Comparison of ENCODE assay signal across 8 cellular contexts in the genomic region with DNA sequence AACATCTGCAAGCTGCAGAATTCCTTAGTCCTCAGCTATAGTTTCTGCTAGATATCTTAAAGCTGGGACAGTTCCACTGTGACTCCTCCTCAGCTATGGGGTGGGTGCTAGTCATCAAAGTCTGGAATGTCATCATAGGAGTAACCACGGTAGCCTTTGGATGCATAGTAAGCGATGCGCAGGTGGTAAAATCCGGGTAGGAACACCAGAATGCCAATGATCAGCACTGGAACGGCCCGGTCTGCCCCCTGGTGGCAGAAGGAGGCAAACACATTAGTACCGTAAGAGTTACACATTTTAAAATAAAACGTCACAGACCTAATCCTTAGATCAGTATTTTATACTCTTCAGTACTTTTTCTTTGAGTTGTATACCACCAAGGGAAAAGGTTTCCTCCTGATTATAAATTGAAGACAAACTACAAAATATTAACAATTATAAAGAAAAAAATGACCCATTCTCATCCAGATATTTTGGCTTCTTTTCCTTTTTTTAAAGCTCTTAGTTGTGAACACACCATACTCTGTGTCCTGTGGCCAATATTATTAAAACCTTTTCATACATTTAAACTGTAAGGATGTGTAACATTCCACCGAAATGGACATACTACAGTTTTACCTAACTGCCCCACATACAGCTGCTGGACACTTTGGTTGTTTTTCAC. TPM values are rescaled to one million over a fixed set of nuclear protein-coding genes. Genes with fewer than 3 reads are reported as not detected.
DNase-seq lines count a peak whose midpoint lies in the region; ATAC-seq, FAIRE-seq and TF ChIP-seq lines count a peak whose summit lies in the region.

No MANE protein-coding gene starts in this region.

- no peaks in the 10 kb centered on the region for H3K9me3 ChIP-seq in SJSA1 (replicated peaks)
- H3K9me3 ChIP-seq in pancreas = no peaks in the 10 kb centered on the region
- H3K9me3 ChIP-seq in transverse colon = no peaks in the 10 kb centered on the region

- in situ Hi-C loops in transverse colon (cut with MboI; ENCODE audit: low pct_ligation_motif_present in 1 of 4, low pct_unique_long_range_greater_than_20kb in 1 of 4, low sequenced_read_pairs in 3 of 4) = no loop called here

- no peak overlapping the region for H3K4me3 ChIP-seq in SJSA1
- no peak overlapping the region for H3K4me3 ChIP-seq in pancreas
- no peak overlapping the region for H3K4me3 ChIP-seq in transverse colon

- no peaks in the 10 kb centered on the region; the same call in 1 of the 2 replicates for H3K27me3 ChIP-seq in SJSA1 (replicated peaks)
- H3K27me3 ChIP-seq in pancreas = no peaks in the 10 kb centered on the region
- H3K27me3 ChIP-seq in transverse colon = no peaks in the 10 kb centered on the region

- WGBS in pancreas, 2 donors = 11 to 13% methylated on average over 9 of the region's 9 CpGs
- WGBS in transverse colon (ENCODE audit: low coverage in 1 of 2), 2 donors = 8 to 9% methylated on average over 8 to 9 of the region's 9 CpGs

- TF ChIP-seq CTCF in pancreas (IDR thresholded peaks at IDR 0.05) (peak; percentile 79 to 91 (median 83)), transverse colon (IDR thresholded peaks at IDR 0.05) (peak; percentile 85 to 93 (median 90))

- ATAC-seq in pancreas (peak; percentile 82 to 98 (median 92)), HG03457 (IDR thresholded peaks at IDR 0.05; ENCODE audit: unreplicated experiment) (no peak)

- H3K4me1 ChIP-seq in SJSA1 (replicated peaks) (no peaks in the 10 kb centered on the region), pancreas (no peaks in the 10 kb centered on the region), transverse colon (no peaks in the 10 kb centered on the region)

- H3K36me3 ChIP-seq in SJSA1 = peaks cover 76% of the 10 kb centered on the region
- H3K36me3 ChIP-seq in pancreas = peaks cover 0 to 31% (median 17%) of the 10 kb centered on the region in 3 donors
- peaks cover 0 to 23% (median 10%) of the 10 kb centered on the region in 4 donors for H3K36me3 ChIP-seq in transverse colon

- TF ChIP-seq EP300 in transverse colon (IDR thresholded peaks at IDR 0.05; ENCODE audit: low read depth) = no peak

- intact Hi-C loops in pancreas (cut with DNase I) = no loop called here
- intact Hi-C loops in transverse colon (cut with DNase I; ENCODE audit: low total_unique reads) = no loop called here

- FAIRE-seq in GM12891 (lab: Jason Lieb, UNC) (peak; percentile 60), pancreas (lab: Jason Lieb, UNC) (peak; percentile 70)

- TF ChIP-seq POLR2A in GM12891 (IDR thresholded peaks at IDR 0.05; ENCODE audit: low read depth, low read length) (no peak), transverse colon (IDR thresholded peaks at IDR 0.05) (no peak)

- H3K27ac ChIP-seq in SJSA1 = no peak overlapping the region
- no peak overlapping the region for H3K27ac ChIP-seq in pancreas
- H3K27ac ChIP-seq in transverse colon = no peak overlapping the region

- DNase-seq in GM12891 (ENCODE audit: insufficient read length, low spot score) = no peak
- peak; percentile 61 to 65 for DNase-seq in Kasumi-1 (lab: John Stamatoyannopoulos, UW)
- peak; percentile 27 to 60 for DNase-seq in SJSA1 (ENCODE audit: low read depth in 1 of 2, low spot score in 2 of 2)
- DNase-seq in activated effector memory CD4-positive, alpha-beta T cell treated with anti-CD3 and anti-CD28 coated beads, Interleukin-2, amount 50 U/mL, for 16 hours = peak; percentile 91
- peak; percentile 69 for DNase-seq in germinal center (ENCODE audit: low spot score)
- DNase-seq in pancreas = peak; percentile 39 to 90 (median 73)
- peak; percentile 81 for DNase-seq in transverse colon

TF ChIP-seq in GM12891, 5 proteins besides CTCF, POLR2A, EP300 and RAD21:
- TF ChIP-seq SPI1 (IDR thresholded peaks at IDR 0.05; ENCODE audit: low read depth, low read length) (no peak), POU2F2 (IDR thresholded peaks at IDR 0.05; ENCODE audit: low read depth, low read length) (peak; percentile 14; the same call in 1 of the 2 replicates)

RNA-seq across cellular contexts. Expression of a gene that starts 12.1 kb away (rescaled TPM):
- 75.8 TPM for polyA plus RNA-seq in GM12891 (2012; ENCODE audit: low read depth, missing spikeins)
- 95.2 and 139 TPM in 2 replicates for total RNA-seq in SJSA1 (2014; rRNA removed; shearing (Covaris generic))
- total RNA-seq in pancreas (10 to 100 TPM; 28.2 to 49.7 (median 43.4) TPM), transverse colon (10 to 100 TPM; 10.1 to 83.4 (median 40.9) TPM)
- polyA plus RNA-seq in pancreas = 10 to 100 TPM; 76.3 to 98.8 TPM

RNA-seq across cellular contexts. Expression of a gene that starts 18.9 kb away (rescaled TPM):
- polyA plus RNA-seq in GM12891 (2012; ENCODE audit: low read depth, missing spikeins) = 269 TPM
- 391 and 409 TPM in 2 replicates for total RNA-seq in SJSA1 (2014; rRNA removed; shearing (Covaris generic))
- total RNA-seq in pancreas = 10 to 100 TPM; 10.9 to 23.2 (median 16.8) TPM
- 10 to 100 TPM; 13.9 to 27.4 TPM for polyA plus RNA-seq in pancreas
- total RNA-seq in transverse colon = 10 to 100 TPM; 18.3 to 56.7 (median 38.2) TPM

RNA-seq across cellular contexts. Expression of a gene that starts 26.0 kb away (rescaled TPM):
- polyA plus RNA-seq in GM12891 (2012; ENCODE audit: low read depth, missing spikeins) = 5.9 TPM
- 27.4 and 31.2 TPM in 2 replicates for total RNA-seq in SJSA1 (2014; rRNA removed; shearing (Covaris generic))
- total RNA-seq in pancreas (10 to 100 TPM; 12.7 to 27.1 (median 15.8) TPM), transverse colon (10 to 100 TPM; 26.9 to 60.1 (median 30.3) TPM)
- 10 to 100 TPM in 1 of 2 donors, 1 to 10 TPM in 1; 4.6 to 11.8 TPM for polyA plus RNA-seq in pancreas
